22 cellular contexts compared by ENCODE assay signal in the genomic region with DNA sequence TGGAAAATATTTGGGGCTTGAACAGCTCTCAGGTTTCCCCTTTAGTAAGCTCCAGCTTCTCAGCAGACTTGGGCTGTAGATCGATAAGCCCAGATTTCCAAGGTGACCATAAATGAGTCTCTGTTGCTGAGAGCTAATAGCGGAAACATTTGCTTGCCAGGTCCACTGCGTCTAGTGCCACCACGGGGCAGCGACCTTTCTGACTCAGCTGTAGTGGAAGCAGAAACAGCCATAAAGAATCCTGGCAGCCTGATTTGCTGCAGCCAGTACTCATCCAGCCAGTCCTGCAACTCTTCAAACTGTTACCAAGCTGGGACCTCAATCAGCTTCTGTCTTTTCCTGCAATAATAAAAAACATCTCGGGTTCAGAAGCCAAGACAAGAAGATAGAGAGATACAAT. TPM values are rescaled to one million over a fixed set of nuclear protein-coding genes. Genes with fewer than 3 reads are reported as not detected.
DNase-seq lines count a peak whose midpoint lies in the region; ATAC-seq and TF ChIP-seq lines count a peak whose summit lies in the region.
"Had no signal": no experiment of that assay in that cellular context is flagged by ENCODE, and none has a peak within 500 bp of the region (broad histone marks: within the 10 kb centered on the region; RNA-seq: fewer than 3 reads in every experiment).

No MANE protein-coding gene starts in this region.

- no peaks in the 10 kb centered on the region for H3K36me3 ChIP-seq in left ventricle myocardium inferior
- H3K36me3 ChIP-seq in gastrocnemius medialis, result no peaks in the 10 kb centered on the region
- H3K36me3 ChIP-seq: prostate gland had no signal

- no peaks in the 10 kb centered on the region for H3K27me3 Mint-ChIP-seq in T-helper 17 cell

- no peaks in the 10 kb centered on the region for H3K27me3 ChIP-seq in left ventricle myocardium inferior (ENCODE audit: low read depth)
- no peaks in the 10 kb centered on the region for H3K27me3 ChIP-seq in gastrocnemius medialis
- H3K27me3 ChIP-seq: testis had no signal

- peak overlapping the region; percentile 26 for H3K4me3 ChIP-seq in left ventricle myocardium inferior
- peak overlapping the region in 1 of 4 donors; percentile 8 for H3K4me3 ChIP-seq in gastrocnemius medialis
- H3K4me3 ChIP-seq: coronary artery, prostate gland, testis had no signal

- H3K4me1 ChIP-seq in left ventricle myocardium inferior, result peaks cover 26% of the 10 kb centered on the region
- no peaks in the 10 kb centered on the region for H3K4me1 ChIP-seq in gastrocnemius medialis
- H3K4me1 ChIP-seq: prostate gland, testis had no signal

- ATAC-seq in T-helper 17 cell (no peak), gastrocnemius medialis (peak; percentile 58 to 63), GM19351 (IDR thresholded peaks at IDR 0.05; ENCODE audit: unreplicated experiment) (no peak)

- intact Hi-C loops in left ventricle myocardium inferior (cut with micrococcal nuclease), result no loop called here
- intact Hi-C loops in gastrocnemius medialis (cut with DNase I; ENCODE audit: low total_unique reads), result no loop called here

- H3K4me1 Mint-ChIP-seq in T-helper 17 cell, result peaks cover 10% of the 10 kb centered on the region
- H3K4me1 Mint-ChIP-seq: brain had no signal

- no peak for TF ChIP-seq POLR2A in gastrocnemius medialis (IDR thresholded peaks at IDR 0.05)

- H3K36me3 Mint-ChIP-seq in T-helper 17 cell (ENCODE audit: low read depth), result peaks cover 3% of the 10 kb centered on the region
- H3K36me3 Mint-ChIP-seq: brain had no signal

- TF ChIP-seq CTCF in left ventricle myocardium inferior (IDR thresholded peaks at IDR 0.05; ENCODE audit: borderline replicate concordance) (no peak), gastrocnemius medialis (IDR thresholded peaks at IDR 0.05 in 4 of 5, conservative IDR thresholded peaks at IDR 0.05 in 1 of 5) (no peak)

- H3K27ac ChIP-seq in left ventricle myocardium inferior (replicated peaks) (peak overlapping the region; percentile 80), gastrocnemius medialis (peak overlapping the region in 1 of 4 donors; percentile 55)
- H3K27ac ChIP-seq: coronary artery, prostate gland, testis had no signal

- DNase-seq in DMS 273 treated with DMSO at 0.1 percent for 48 hours (lab: John Stamatoyannopoulos, UW) (peak; percentile 10), T-helper 17 cell (no peak), left ventricle myocardium inferior (peak; percentile 51), gastrocnemius medialis (no peak), cortex of kidney (lab: John Stamatoyannopoulos, UW) (no peak)
- DNase-seq in activated CD4-positive, alpha-beta T cell treated with anti-CD3 and anti-CD28 coated beads, Interleukin-2, amount 50 U/mL, for 48 hours, result no peak
- DNase-seq: activated CD4-positive, alpha-beta T cell treated with anti-CD3 and anti-CD28 coated beads, Interleukin-2, amount 50 U/mL, for 4 hours; activated naive CD4-positive, alpha-beta T cell treated with anti-CD3 and anti-CD28 coated beads for 36 hours; COR-L47; EL; foreskin melanocyte; KG1; midbrain; NCI-H2029 treated with DMSO at 0.1 percent for 48 hours; nephron progenitor cell; SHP77 treated with DMSO at 0.1 percent for 48 hours; T-helper 1 cell; testis had no signal

- in situ Hi-C loops in gastrocnemius medialis (cut with MboI; ENCODE audit: low sequenced_read_pairs in 4 of 4), result no loop called here

- H3K27ac Mint-ChIP-seq in T-helper 17 cell, result peak overlapping the region; percentile 72
- H3K27ac Mint-ChIP-seq: activated naive CD4-positive, alpha-beta T cell treated with anti-CD3 and anti-CD28 coated beads for 36 hours; brain; nephron progenitor cell had no signal

- H3K9me3 ChIP-seq in T-helper 17 cell (ENCODE audit: control insufficient read depth, low read length, poor library complexity, severe bottlenecking) (no peaks in the 10 kb centered on the region), left ventricle myocardium inferior (replicated peaks) (no peaks in the 10 kb centered on the region), gastrocnemius medialis (no peaks in the 10 kb centered on the region)
- H3K9me3 ChIP-seq: prostate gland, testis had no signal

- H3K4me3 Mint-ChIP-seq in T-helper 17 cell, result no peak overlapping the region
- H3K4me3 Mint-ChIP-seq: activated naive CD4-positive, alpha-beta T cell treated with anti-CD3 and anti-CD28 coated beads for 36 hours; brain; nephron progenitor cell had no signal

RNA-seq across cellular contexts. Expression of a gene that starts 48.1 kb away (rescaled TPM):
- total RNA-seq in T-helper 17 cell, result 10 to 100 TPM in 1 of 2 donors, 1 to 10 TPM in 1; 8.5 to 12.0 TPM
- 155 TPM for total RNA-seq in left ventricle myocardium inferior
- 100 to 1,000 TPM in 1 of 4 donors, 10 to 100 TPM in 3; 40.3 to 135 (median 70.5) TPM for total RNA-seq in gastrocnemius medialis

Comparison
In these comparisons a context has a peak if more than half of its experiments do, and no peak if none do; other contexts are left out.
1. DNase-seq: peak in DMS 273 treated with DMSO at 0.1 percent for 48 hours (single experiment) and left ventricle myocardium inferior (single experiment); none in T-helper 17 cell (0 of 3), gastrocnemius medialis (0 of 2), activated CD4-positive, alpha-beta T cell treated with anti-CD3 and anti-CD28 coated beads, Interleukin-2, amount 50 U/mL, for 48 hours (0 of 2) and cortex of kidney (single experiment).
2. ATAC-seq: peak in gastrocnemius medialis (2 of 2); none in T-helper 17 cell (single experiment) and GM19351 (single experiment).